ENCODE assay signal across 9 cellular contexts in genomic region chr15:32434102-32434963, GRCh38. TPM values are rescaled to one million over a fixed set of nuclear protein-coding genes. Genes with fewer than 3 reads are reported as not detected.
DNase-seq lines count a peak whose midpoint lies in the region; ATAC-seq, FAIRE-seq and TF ChIP-seq lines count a peak whose summit lies in the region.
"Not testable (repeated sequence)": the region's sequence is repeated elsewhere in the genome, so short reads cannot be mapped to it uniquely, and the experiment has no call there.
"Had no signal": no experiment of that assay in that cellular context is flagged by ENCODE, and none has a peak within 500 bp of the region (broad histone marks: within the 10 kb centered on the region; RNA-seq: fewer than 3 reads in every experiment).

No MANE protein-coding gene starts in this region.

- no CpG with 5 or more reads among the region's 73 CpGs for WGBS in A549 (ENCODE audit: missing lambda C conversion rate)

- not testable (repeated sequence) for H3K4me2 ChIP-seq in A549

- POLR2A ChIA-PET in A549 (lab: Yijun Ruan, JAX); naive thymus-derived CD8-positive, alpha-beta T cell (lab: Charles Lee): not testable (repeated sequence)

- not testable (repeated sequence) for H3K4me1 ChIP-seq in A549, foreskin keratinocyte

- not testable (repeated sequence) for DNase-seq in A549 (ENCODE audit: low read depth in 1 of 2, low spot score in 1 of 2); T-helper 17 cell; foreskin keratinocyte; left lobe of liver (ENCODE audit: low spot score); naive thymus-derived CD8-positive, alpha-beta T cell; stimulated activated naive CD8-positive, alpha-beta T cell treated with anti-CD3 and anti-CD28 coated beads, Interleukin-15, Interleukin-2, amounts not matched to agents 100 U/mL and 50 U/mL, for 24 hours

- FAIRE-seq in A549 (lab: Jason Lieb, UNC) = not testable (repeated sequence)

- not testable (repeated sequence) for H3K4me3 Mint-ChIP-seq in T-helper 17 cell; activated T-helper 17 cell treated with anti-CD3 and anti-CD28 coated beads, Interleukin-2, amount 50 U/mL, for 72 hours; naive thymus-derived CD8-positive, alpha-beta T cell

- ATAC-seq in A549 (peak; percentile 93 to 95), HG03159 (IDR thresholded peaks at IDR 0.05; ENCODE audit: unreplicated experiment) (peak; percentile 42), T-helper 17 cell (peak; percentile 68), foreskin keratinocyte (peak; percentile 80), left lobe of liver (peak; percentile 88)
- ATAC-seq in activated T-helper 17 cell treated with anti-CD3 and anti-CD28 coated beads, Interleukin-2, amount 50 U/mL, for 72 hours (replicated peaks) = peak; percentile 50
- ATAC-seq in naive thymus-derived CD8-positive, alpha-beta T cell = peak; percentile 57 to 82
- peak; percentile 63 for ATAC-seq in stimulated activated naive CD8-positive, alpha-beta T cell treated with anti-CD3 and anti-CD28 coated beads, Interleukin-15, Interleukin-2, amounts not matched to agents 100 U/mL and 50 U/mL, for 24 hours

- not testable (repeated sequence) for H3K27me3 ChIP-seq in foreskin keratinocyte

- not testable (repeated sequence) for H3K27ac ChIP-seq in A549, foreskin keratinocyte

- CTCF ChIA-PET in A549 (lab: Yijun Ruan, JAX) = not testable (repeated sequence)

- not testable (repeated sequence) for H3K4me3 ChIP-seq in A549

- H3K36me3 Mint-ChIP-seq in T-helper 17 cell (ENCODE audit: low read depth); activated T-helper 17 cell treated with anti-CD3 and anti-CD28 coated beads, Interleukin-2, amount 50 U/mL, for 72 hours (ENCODE audit: low read depth); naive thymus-derived CD8-positive, alpha-beta T cell: not testable (repeated sequence)

- not testable (repeated sequence) for H3K27ac Mint-ChIP-seq in T-helper 17 cell; activated T-helper 17 cell treated with anti-CD3 and anti-CD28 coated beads, Interleukin-2, amount 50 U/mL, for 72 hours; naive thymus-derived CD8-positive, alpha-beta T cell

- not testable (repeated sequence) for TF ChIP-seq RAD21 in A549 (conservative IDR thresholded peaks at IDR 0.05 in 1 of 2, IDR thresholded peaks at IDR 0.05 in 1 of 2)

- not testable (repeated sequence) for TF ChIP-seq POLR2A in A549 (IDR thresholded peaks at IDR 0.05; ENCODE audit: low read length)

- TF ChIP-seq EP300 in A549 (IDR thresholded peaks at IDR 0.05) = not testable (repeated sequence)

- H3K27me3 Mint-ChIP-seq in T-helper 17 cell; activated T-helper 17 cell treated with anti-CD3 and anti-CD28 coated beads, Interleukin-2, amount 50 U/mL, for 72 hours; naive thymus-derived CD8-positive, alpha-beta T cell: not testable (repeated sequence)

- not testable (repeated sequence) for TF ChIP-seq CTCF in A549 (IDR thresholded peaks at IDR 0.05); foreskin keratinocyte (conservative IDR thresholded peaks at IDR 0.05)

- H3K4me1 Mint-ChIP-seq in T-helper 17 cell; activated T-helper 17 cell treated with anti-CD3 and anti-CD28 coated beads, Interleukin-2, amount 50 U/mL, for 72 hours; naive thymus-derived CD8-positive, alpha-beta T cell: not testable (repeated sequence)

- H3K9me3 ChIP-seq in A549; T-helper 17 cell (ENCODE audit: control insufficient read depth, low read length, poor library complexity, severe bottlenecking): not testable (repeated sequence)

- H3K9me3 Mint-ChIP-seq in activated T-helper 17 cell treated with anti-CD3 and anti-CD28 coated beads, Interleukin-2, amount 50 U/mL, for 72 hours; naive thymus-derived CD8-positive, alpha-beta T cell: not testable (repeated sequence)

RNA-seq across cellular contexts. Expression of gene GOLGA8O, which starts 21.1 kb away (rescaled TPM):
- polyA plus RNA-seq in A549 (2011; rRNA removed) (1.0 TPM in 2 replicates), A549 (2017; fragmentation: RNase III; extraction: RNeasy Plus Mini Kit Qiagen cat#74134 plus additional on column Dnase treatment) (0.28 to 0.51 TPM (median 0.39 TPM) in 3 replicates), foreskin keratinocyte (not detected in 2 replicates)
- 0.17 and 0.25 TPM in 2 replicates for polyA plus RNA-seq in A549 (2012; cell fraction: cytosol; rRNA removed)
- polyA plus RNA-seq in A549 (2012; cell fraction: nucleus; rRNA removed) = 1.2 and 2.2 TPM in 2 replicates
- polyA minus RNA-seq in A549 (2011; rRNA and poly(A)+ RNA removed) = 0.73 TPM in 1 of 2 replicates, not detected in the other
- total RNA-seq in T-helper 17 cell (1 to 10 TPM in 1 of 2 donors, under 1 TPM in 1; 0.47 to 2.3 TPM), foreskin keratinocyte (0.24 TPM in 1 of 2 replicates, not detected in the other), left lobe of liver (3.2 TPM)
- total RNA-seq in activated T-helper 17 cell treated with anti-CD3 and anti-CD28 coated beads, Interleukin-2, amount 50 U/mL, for 72 hours = 1 to 10 TPM in 1 of 2 donors, not detected in 1; 1.3 TPM
- total RNA-seq in naive thymus-derived CD8-positive, alpha-beta T cell = 1 to 10 TPM; 1.3 to 3.3 TPM
- polyA plus RNA-seq in naive thymus-derived CD8-positive, alpha-beta T cell = not detected

RNA-seq across cellular contexts. Expression of gene GOLGA8K, which starts 31.2 kb away (rescaled TPM):
- 0.77 and 0.83 TPM in 2 replicates for polyA plus RNA-seq in A549 (2011; rRNA removed)
- polyA plus RNA-seq in A549 (2012; cell fraction: cytosol; rRNA removed) = 0.08 and 0.12 TPM in 2 replicates
- 1.2 and 1.6 TPM in 2 replicates for polyA plus RNA-seq in A549 (2012; cell fraction: nucleus; rRNA removed)
- polyA plus RNA-seq in A549 (2017; fragmentation: RNase III; extraction: RNeasy Plus Mini Kit Qiagen cat#74134 plus additional on column Dnase treatment) = 0.43 to 0.87 TPM (median 0.75 TPM) in 3 replicates
- polyA minus RNA-seq in A549 (2011; rRNA and poly(A)+ RNA removed) = 1.5 and 1.9 TPM in 2 replicates
- under 1 TPM; 0.26 to 0.32 TPM for total RNA-seq in T-helper 17 cell
- total RNA-seq in activated T-helper 17 cell treated with anti-CD3 and anti-CD28 coated beads, Interleukin-2, amount 50 U/mL, for 72 hours = not detected
- 0.14 TPM in 1 of 2 replicates, not detected in the other for total RNA-seq in foreskin keratinocyte
- not detected in 2 replicates for polyA plus RNA-seq in foreskin keratinocyte
- total RNA-seq in left lobe of liver = 0.40 TPM
- total RNA-seq in naive thymus-derived CD8-positive, alpha-beta T cell = 1 to 10 TPM in 1 of 2 experiments, under 1 TPM in 1; 0.49 to 1.9 TPM
- not detected for polyA plus RNA-seq in naive thymus-derived CD8-positive, alpha-beta T cell
- total RNA-seq: H4 had no signal

Comparison
In these comparisons a context has a peak if more than half of its experiments do, and no peak if none do; other contexts are left out.
1. ATAC-seq: peak in every context shown above with its lines; median percentile 94 in A549; 88 in left lobe of liver; 80 in foreskin keratinocyte; 70 in naive thymus-derived CD8-positive, alpha-beta T cell; 68 in T-helper 17 cell; 63 in stimulated activated naive CD8-positive, alpha-beta T cell treated with anti-CD3 and anti-CD28 coated beads, Interleukin-15, Interleukin-2, amounts not matched to agents 100 U/mL and 50 U/mL, for 24 hours; 50 in activated T-helper 17 cell treated with anti-CD3 and anti-CD28 coated beads, Interleukin-2, amount 50 U/mL, for 72 hours; 42 in HG03159.